11 cellular contexts compared by ENCODE assay signal in the genomic region with DNA sequence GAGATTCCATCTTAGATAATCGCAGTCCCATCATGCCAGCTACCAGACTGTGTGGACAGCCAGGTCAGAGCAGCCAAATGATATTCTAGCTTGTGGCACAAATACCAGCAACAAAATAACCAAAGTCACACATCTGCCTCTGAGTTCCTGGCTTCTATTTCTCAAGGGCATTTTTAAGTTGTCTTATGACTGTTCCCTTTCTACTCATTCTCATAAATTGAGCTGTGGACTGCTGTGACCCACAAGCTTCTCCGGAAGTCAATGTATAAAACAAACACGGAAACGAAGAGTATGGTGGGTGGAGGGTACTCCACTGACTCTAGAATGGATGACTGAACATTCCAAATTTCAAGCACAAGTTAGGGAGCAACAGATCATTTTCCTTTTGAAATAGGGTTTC. TPM values are rescaled to one million over a fixed set of nuclear protein-coding genes. Genes with fewer than 3 reads are reported as not detected.
DNase-seq lines count a peak whose midpoint lies in the region; ATAC-seq and TF ChIP-seq lines count a peak whose summit lies in the region.
"Had no signal": no experiment of that assay in that cellular context is flagged by ENCODE, and none has a peak within 500 bp of the region (broad histone marks: within the 10 kb centered on the region; RNA-seq: fewer than 3 reads in every experiment).

No MANE protein-coding gene starts in this region.

- H3K4me3 Mint-ChIP-seq in activated naive CD8-positive, alpha-beta T cell treated with anti-CD3 and anti-CD28 coated beads, Interleukin-2, amount 50 U/mL, for 24 hours: no peak overlapping the region
- H3K4me3 Mint-ChIP-seq: CD8-positive, alpha-beta T cell had no signal

- no peak overlapping the region for H3K27ac Mint-ChIP-seq in activated naive CD8-positive, alpha-beta T cell treated with anti-CD3 and anti-CD28 coated beads, Interleukin-2, amount 50 U/mL, for 24 hours
- H3K27ac Mint-ChIP-seq: CD8-positive, alpha-beta T cell had no signal

- H3K27ac ChIP-seq in epithelial cell of prostate (peak overlapping the region; percentile 78), RWPE1 (no peak overlapping the region), sigmoid colon (no peak overlapping the region)

- peaks cover 0 to 16% (median 9%) of the 10 kb centered on the region in 4 donors for H3K4me1 ChIP-seq in sigmoid colon

- CTCF ChIA-PET in RWPE1 (lab: Yijun Ruan, JAX): interaction anchor here (0.7 kb wide), 1 partner anchor 94 kb away, joined by 3 read pairs; no protein-coding TSS in a partner anchor

- H3K36me3 Mint-ChIP-seq in activated naive CD8-positive, alpha-beta T cell treated with anti-CD3 and anti-CD28 coated beads, Interleukin-2, amount 50 U/mL, for 24 hours (ENCODE audit: low read depth): no peaks in the 10 kb centered on the region
- H3K36me3 Mint-ChIP-seq: CD8-positive, alpha-beta T cell had no signal

- no peak for TF ChIP-seq EP300 in sigmoid colon (IDR thresholded peaks at IDR 0.05)

- no peaks in the 10 kb centered on the region for H3K27me3 ChIP-seq in sigmoid colon

- no peaks in the 10 kb centered on the region for H3K9me3 Mint-ChIP-seq in activated naive CD8-positive, alpha-beta T cell treated with anti-CD3 and anti-CD28 coated beads, Interleukin-2, amount 50 U/mL, for 24 hours
- H3K9me3 Mint-ChIP-seq: CD8-positive, alpha-beta T cell had no signal

- TF ChIP-seq CTCF in RWPE1 (conservative IDR thresholded peaks at IDR 0.05; ENCODE audit: low read depth): no peak
- no peak for TF ChIP-seq CTCF in sigmoid colon (IDR thresholded peaks at IDR 0.05)

- intact Hi-C loops in sigmoid colon (cut with DNase I): no loop called here

- no peaks in the 10 kb centered on the region for H3K9me3 ChIP-seq in sigmoid colon

- WGBS in sigmoid colon, 2 donors: 86 to 88% methylated on average over 4 of the region's 4 CpGs

- no peaks in the 10 kb centered on the region for H3K36me3 ChIP-seq in sigmoid colon

- POLR2A ChIA-PET in RWPE1 (lab: Yijun Ruan, JAX; ENCODE audit: low non-redundant PET): no interaction called here

- H3K4me3 ChIP-seq in sigmoid colon: no peak overlapping the region

- DNase-seq in epithelial cell of prostate (ENCODE audit: low read depth, low spot score): no peak
- DNase-seq in activated naive CD8-positive, alpha-beta T cell treated with anti-CD3 and anti-CD28 coated beads, Interleukin-2, amount 50 U/mL, for 24 hours: no peak
- DNase-seq in SW480 (ENCODE audit: low spot score): no peak
- DNase-seq in RWPE1 (ENCODE audit: low spot score): no peak
- no peak for DNase-seq in sigmoid colon
- DNase-seq: CD8-positive, alpha-beta T cell; NCI-H1092 treated with DMSO at 0.1 percent for 48 hours; stimulated activated naive CD4-positive, alpha-beta T cell had no signal

- no peaks in the 10 kb centered on the region for H3K27me3 Mint-ChIP-seq in activated naive CD8-positive, alpha-beta T cell treated with anti-CD3 and anti-CD28 coated beads, Interleukin-2, amount 50 U/mL, for 24 hours

- ATAC-seq in GM18519 (IDR thresholded peaks at IDR 0.05; ENCODE audit: low FRiP score, unreplicated experiment) (peak; percentile 83), GM21529 (IDR thresholded peaks at IDR 0.05; ENCODE audit: unreplicated experiment) (peak; percentile 82), HG03342 (IDR thresholded peaks at IDR 0.05; ENCODE audit: unreplicated experiment) (peak; percentile 69)
- ATAC-seq in activated naive CD8-positive, alpha-beta T cell treated with anti-CD3 and anti-CD28 coated beads, Interleukin-2, amount 50 U/mL, for 24 hours: no peak
- ATAC-seq: CD8-positive, alpha-beta T cell had no signal

- no peak for TF ChIP-seq POLR2A in sigmoid colon (IDR thresholded peaks at IDR 0.05)

- peaks cover 24% of the 10 kb centered on the region for H3K4me1 Mint-ChIP-seq in activated naive CD8-positive, alpha-beta T cell treated with anti-CD3 and anti-CD28 coated beads, Interleukin-2, amount 50 U/mL, for 24 hours

RNA-seq across cellular contexts. Expression of a gene that starts 43.9 kb away (rescaled TPM):
- total RNA-seq in sigmoid colon: 1 to 10 TPM; 1.1 to 2.8 (median 1.9) TPM
- polyA plus RNA-seq in sigmoid colon: 1 to 10 TPM in 2 of 3 donors, under 1 TPM in 1; 0.60 to 1.2 (median 1.2) TPM
- total RNA-seq: CD8-positive, alpha-beta T cell had no signal
